Comparison of ENCODE assay signal across 1 cellular context in genomic region chr3:184344579-184345350, GRCh38.
TF ChIP-seq lines count a peak whose summit lies in the region.

No MANE protein-coding gene starts in this region.

TF ChIP-seq in GM23338, 12 proteins besides CTCF, POLR2A, EP300 and RAD21 (continued from another document):
- no peak for TF ChIP-seq CREB1 (CRISPR knock-in tag; IDR thresholded peaks at IDR 0.05; ENCODE audit: low read depth)
- no peak for TF ChIP-seq JUNB (IDR thresholded peaks at IDR 0.05; ENCODE audit: unreplicated experiment)
- TF ChIP-seq ETS1 (IDR thresholded peaks at IDR 0.05): no peak
